1 cellular context compared by ENCODE assay signal in genomic region chr1:38888423-38889333, GRCh38.
TF ChIP-seq lines count a peak whose summit lies in the region.

No MANE protein-coding gene starts in this region.

TF ChIP-seq in HepG2, 621 proteins besides CTCF, POLR2A, EP300 and RAD21 (continued from another document):
- TF ChIP-seq ZNF609 (CRISPR knock-in tag; IDR thresholded peaks at IDR 0.05; ENCODE audit: borderline replicate concordance): no peak
- no peak for TF ChIP-seq MYNN (CRISPR knock-in tag; IDR thresholded peaks at IDR 0.05; ENCODE audit: low read depth)
- 0 out of 2 replicates have a peak, but pooled peaks have one; percentile 26 for TF ChIP-seq ERF (CRISPR knock-in tag; IDR thresholded peaks at IDR 0.05)
- no peak for TF ChIP-seq PREB (CRISPR knock-in tag; IDR thresholded peaks at IDR 0.05)
- TF ChIP-seq, protein P1, sequence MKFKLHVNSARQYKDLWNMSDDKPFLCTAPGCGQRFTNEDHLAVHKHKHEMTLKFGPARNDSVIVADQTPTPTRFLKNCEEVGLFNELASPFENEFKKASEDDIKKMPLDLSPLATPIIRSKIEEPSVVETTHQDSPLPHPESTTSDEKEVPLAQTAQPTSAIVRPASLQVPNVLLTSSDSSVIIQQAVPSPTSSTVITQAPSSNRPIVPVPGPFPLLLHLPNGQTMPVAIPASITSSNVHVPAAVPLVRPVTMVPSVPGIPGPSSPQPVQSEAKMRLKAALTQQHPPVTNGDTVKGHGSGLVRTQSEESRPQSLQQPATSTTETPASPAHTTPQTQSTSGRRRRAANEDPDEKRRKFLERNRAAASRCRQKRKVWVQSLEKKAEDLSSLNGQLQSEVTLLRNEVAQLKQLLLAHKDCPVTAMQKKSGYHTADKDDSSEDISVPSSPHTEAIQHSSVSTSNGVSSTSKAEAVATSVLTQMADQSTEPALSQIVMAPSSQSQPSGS (CRISPR knock-in tag; IDR thresholded peaks at IDR 0.05): 0 out of 2 replicates have a peak, but pooled peaks have one; percentile 14
